In the genomic region with DNA sequence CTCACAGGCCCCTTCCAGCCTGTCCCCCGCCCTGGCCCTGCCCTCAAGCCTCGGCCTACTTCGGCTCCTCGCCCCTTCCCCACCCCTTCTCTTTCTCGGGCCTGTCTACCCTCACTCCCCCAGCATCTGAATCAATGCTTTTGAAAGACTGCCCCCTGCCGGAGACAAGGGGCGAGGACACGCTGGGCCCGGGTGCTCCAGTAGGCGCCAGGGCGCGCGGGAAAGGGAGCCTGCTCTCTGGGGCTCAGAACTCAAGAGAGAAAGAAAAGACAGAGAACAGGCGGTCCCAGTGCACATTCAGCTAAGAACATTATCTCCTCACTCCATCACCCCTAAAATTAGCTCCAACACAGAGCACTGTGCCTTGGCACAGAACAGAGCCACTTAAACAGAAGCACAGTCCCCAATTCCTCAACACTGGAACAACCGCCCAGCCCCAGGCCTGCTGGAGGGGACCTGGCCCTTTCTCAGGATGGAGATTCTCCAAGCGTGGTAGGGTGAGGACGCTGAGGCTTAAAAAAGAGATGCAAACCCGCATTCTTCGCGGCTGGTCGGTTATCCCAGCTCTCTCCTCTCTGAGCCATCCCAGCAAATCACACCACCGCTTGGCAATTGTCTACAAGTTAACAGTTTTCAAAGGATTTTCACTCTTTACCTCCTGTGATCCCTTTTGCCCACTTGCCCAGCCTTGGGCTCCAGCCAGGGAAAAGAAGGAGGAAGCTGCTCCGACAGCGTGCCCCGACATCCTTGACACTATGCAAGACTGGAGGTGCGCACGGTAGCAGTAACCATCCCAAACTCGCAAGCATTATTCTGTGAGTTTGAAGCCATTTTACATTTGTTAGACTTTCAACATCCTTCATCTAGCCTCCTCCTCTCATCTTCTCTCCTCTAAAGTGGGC, we compare ENCODE assay signal across 1 cellular context.
TF ChIP-seq lines count a peak whose summit lies in the region.

No MANE protein-coding gene starts in this region.

TF ChIP-seq in HepG2, 621 proteins besides CTCF, POLR2A, EP300 and RAD21 (continued from another document and continues in another):
- TF ChIP-seq TARDBP (CRISPR knock-in tag; IDR thresholded peaks at IDR 0.05) (no peak; the same call in 1 of the 2 replicates), SP5 (CRISPR knock-in tag; IDR thresholded peaks at IDR 0.05; ENCODE audit: borderline replicate concordance, low read depth) (no peak), PAF1 (CRISPR knock-in tag; IDR thresholded peaks at IDR 0.05) (no peak), BORCS8-MEF2B (CRISPR knock-in tag; IDR thresholded peaks at IDR 0.05) (no peak), HOXA5 (CRISPR knock-in tag; IDR thresholded peaks at IDR 0.05) (no peak), NFIB (CRISPR knock-in tag; IDR thresholded peaks at IDR 0.05; ENCODE audit: borderline replicate concordance) (no peak), PHF8 (CRISPR knock-in tag; IDR thresholded peaks at IDR 0.05) (0 out of 2 replicates have a peak, but pooled peaks have one; percentile 31), YEATS4 (CRISPR knock-in tag; IDR thresholded peaks at IDR 0.05; ENCODE audit: borderline replicate concordance) (no peak), ZNF333 (CRISPR knock-in tag; IDR thresholded peaks at IDR 0.05; ENCODE audit: borderline replicate concordance) (no peak), MIXL1 (CRISPR knock-in tag; IDR thresholded peaks at IDR 0.05) (no peak), ZNF44 (CRISPR knock-in tag; IDR thresholded peaks at IDR 0.05) (no peak), ZNF850 (CRISPR knock-in tag; conservative IDR thresholded peaks at IDR 0.05) (no peak), ZFP90 (CRISPR knock-in tag; IDR thresholded peaks at IDR 0.05; ENCODE audit: borderline replicate concordance) (no peak), SYNCRIP (IDR thresholded peaks at IDR 0.05; ENCODE audit: insufficient read depth, low read depth, low read length) (no peak), ATF1 (CRISPR knock-in tag; IDR thresholded peaks at IDR 0.05) (no peak), FOXC1 (CRISPR knock-in tag; IDR thresholded peaks at IDR 0.05; ENCODE audit: borderline replicate concordance) (peak; percentile 37; the same call in 1 of the 2 replicates), FOSL2 (CRISPR knock-in tag; IDR thresholded peaks at IDR 0.05) (no peak), SNAI1 (CRISPR knock-in tag; IDR thresholded peaks at IDR 0.05; ENCODE audit: borderline replicate concordance) (no peak), MYC (CRISPR knock-in tag; IDR thresholded peaks at IDR 0.05; ENCODE audit: borderline replicate concordance) (peak; percentile 37; the same call in 1 of the 2 replicates), MAFF (IDR thresholded peaks at IDR 0.05; ENCODE audit: low read depth, low read length) (no peak), ATF7-NPFF (CRISPR knock-in tag; IDR thresholded peaks at IDR 0.05; ENCODE audit: low read depth) (no peak), SRSF4 (IDR thresholded peaks at IDR 0.05; ENCODE audit: low read depth, low read length, poor library complexity, severe bottlenecking) (no peak), MXI1 (IDR thresholded peaks at IDR 0.05; ENCODE audit: borderline replicate concordance, low read depth, low read length) (no peak), ZNF33B (CRISPR knock-in tag; IDR thresholded peaks at IDR 0.05) (no peak), TAF15 (IDR thresholded peaks at IDR 0.05; ENCODE audit: low read depth, low read length, poor library complexity, severe bottlenecking) (no peak), CCAR2 (optimal IDR thresholded peaks at IDR 0.05; ENCODE audit: low read depth, low read length) (no peak), CHCHD3 (CRISPR knock-in tag; IDR thresholded peaks at IDR 0.05) (no peak), AGO2 (optimal IDR thresholded peaks at IDR 0.05; ENCODE audit: low read depth, low read length) (no peak), PAX8 (CRISPR knock-in tag; IDR thresholded peaks at IDR 0.05; ENCODE audit: borderline replicate concordance) (no peak)
- TF ChIP-seq, protein P1, sequence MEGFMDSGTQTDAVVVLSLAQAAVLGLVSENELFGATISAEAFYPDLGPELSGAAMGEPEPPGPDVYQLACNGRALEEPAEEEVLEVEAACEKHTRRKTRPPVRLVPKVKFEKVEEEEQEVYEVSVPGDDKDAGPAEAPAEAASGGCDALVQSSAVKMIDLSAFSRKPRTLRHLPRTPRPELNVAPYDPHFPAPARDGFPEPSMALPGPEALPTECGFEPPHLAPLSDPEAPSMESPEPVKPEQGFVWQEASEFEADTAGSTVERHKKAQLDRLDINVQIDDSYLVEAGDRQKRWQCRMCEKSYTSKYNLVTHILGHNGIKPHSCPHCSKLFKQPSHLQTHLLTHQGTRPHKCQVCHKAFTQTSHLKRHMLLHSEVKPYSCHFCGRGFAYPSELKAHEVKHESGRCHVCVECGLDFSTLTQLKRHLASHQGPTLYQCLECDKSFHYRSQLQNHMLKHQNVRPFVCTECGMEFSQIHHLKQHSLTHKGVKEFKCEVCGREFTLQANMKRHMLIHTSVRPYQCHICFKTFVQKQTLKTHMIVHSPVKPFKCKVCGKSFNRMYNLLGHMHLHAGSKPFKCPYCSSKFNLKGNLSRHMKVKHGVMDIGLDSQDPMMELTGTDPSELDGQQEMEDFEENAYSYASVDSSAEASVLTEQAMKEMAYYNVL (CRISPR knock-in tag; IDR thresholded peaks at IDR 0.05; ENCODE audit: borderline replicate concordance): no peak
- TF ChIP-seq, protein P2, sequence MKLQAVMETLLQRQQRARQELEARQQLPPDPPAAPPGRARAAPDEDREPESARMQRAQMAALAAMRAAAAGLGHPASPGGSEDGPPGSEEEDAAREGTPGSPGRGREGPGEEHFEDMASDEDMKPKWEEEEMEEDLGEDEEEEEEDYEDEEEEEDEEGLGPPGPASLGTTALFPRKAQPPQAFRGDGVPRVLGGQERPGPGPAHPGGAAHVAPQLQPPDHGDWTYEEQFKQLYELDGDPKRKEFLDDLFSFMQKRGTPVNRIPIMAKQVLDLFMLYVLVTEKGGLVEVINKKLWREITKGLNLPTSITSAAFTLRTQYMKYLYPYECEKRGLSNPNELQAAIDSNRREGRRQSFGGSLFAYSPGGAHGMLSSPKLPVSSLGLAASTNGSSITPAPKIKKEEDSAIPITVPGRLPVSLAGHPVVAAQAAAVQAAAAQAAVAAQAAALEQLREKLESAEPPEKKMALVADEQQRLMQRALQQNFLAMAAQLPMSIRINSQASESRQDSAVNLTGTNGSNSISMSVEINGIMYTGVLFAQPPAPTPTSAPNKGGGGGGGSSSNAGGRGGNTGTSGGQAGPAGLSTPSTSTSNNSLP (IDR thresholded peaks at IDR 0.05; ENCODE audit: low read depth, low read length): no peak
- TF ChIP-seq, protein P3, sequence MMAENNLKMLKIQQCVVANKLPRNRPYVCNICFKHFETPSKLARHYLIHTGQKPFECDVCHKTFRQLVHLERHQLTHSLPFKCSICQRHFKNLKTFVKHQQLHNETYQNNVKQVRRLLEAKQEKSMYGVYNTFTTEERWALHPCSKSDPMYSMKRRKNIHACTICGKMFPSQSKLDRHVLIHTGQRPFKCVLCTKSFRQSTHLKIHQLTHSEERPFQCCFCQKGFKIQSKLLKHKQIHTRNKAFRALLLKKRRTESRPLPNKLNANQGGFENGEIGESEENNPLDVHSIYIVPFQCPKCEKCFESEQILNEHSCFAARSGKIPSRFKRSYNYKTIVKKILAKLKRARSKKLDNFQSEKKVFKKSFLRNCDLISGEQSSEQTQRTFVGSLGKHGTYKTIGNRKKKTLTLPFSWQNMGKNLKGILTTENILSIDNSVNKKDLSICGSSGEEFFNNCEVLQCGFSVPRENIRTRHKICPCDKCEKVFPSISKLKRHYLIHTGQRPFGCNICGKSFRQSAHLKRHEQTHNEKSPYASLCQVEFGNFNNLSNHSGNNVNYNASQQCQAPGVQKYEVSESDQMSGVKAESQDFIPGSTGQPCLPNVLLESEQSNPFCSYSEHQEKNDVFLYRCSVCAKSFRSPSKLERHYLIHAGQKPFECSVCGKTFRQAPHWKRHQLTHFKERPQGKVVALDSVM (CRISPR knock-in tag; IDR thresholded peaks at IDR 0.05): no peak
- TF ChIP-seq, protein P4, sequence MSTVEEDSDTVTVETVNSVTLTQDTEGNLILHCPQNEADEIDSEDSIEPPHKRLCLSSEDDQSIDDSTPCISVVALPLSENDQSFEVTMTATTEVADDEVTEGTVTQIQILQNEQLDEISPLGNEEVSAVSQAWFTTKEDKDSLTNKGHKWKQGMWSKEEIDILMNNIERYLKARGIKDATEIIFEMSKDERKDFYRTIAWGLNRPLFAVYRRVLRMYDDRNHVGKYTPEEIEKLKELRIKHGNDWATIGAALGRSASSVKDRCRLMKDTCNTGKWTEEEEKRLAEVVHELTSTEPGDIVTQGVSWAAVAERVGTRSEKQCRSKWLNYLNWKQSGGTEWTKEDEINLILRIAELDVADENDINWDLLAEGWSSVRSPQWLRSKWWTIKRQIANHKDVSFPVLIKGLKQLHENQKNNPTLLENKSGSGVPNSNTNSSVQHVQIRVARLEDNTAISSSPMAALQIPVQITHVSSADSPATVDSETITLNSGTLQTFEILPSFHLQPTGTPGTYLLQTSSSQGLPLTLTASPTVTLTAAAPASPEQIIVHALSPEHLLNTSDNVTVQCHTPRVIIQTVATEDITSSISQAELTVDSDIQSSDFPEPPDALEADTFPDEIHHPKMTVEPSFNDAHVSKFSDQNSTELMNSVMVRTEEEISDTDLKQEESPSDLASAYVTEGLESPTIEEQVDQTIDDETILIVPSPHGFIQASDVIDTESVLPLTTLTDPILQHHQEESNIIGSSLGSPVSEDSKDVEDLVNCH (CRISPR knock-in tag; IDR thresholded peaks at IDR 0.05): no peak
- TF ChIP-seq, protein P5, sequence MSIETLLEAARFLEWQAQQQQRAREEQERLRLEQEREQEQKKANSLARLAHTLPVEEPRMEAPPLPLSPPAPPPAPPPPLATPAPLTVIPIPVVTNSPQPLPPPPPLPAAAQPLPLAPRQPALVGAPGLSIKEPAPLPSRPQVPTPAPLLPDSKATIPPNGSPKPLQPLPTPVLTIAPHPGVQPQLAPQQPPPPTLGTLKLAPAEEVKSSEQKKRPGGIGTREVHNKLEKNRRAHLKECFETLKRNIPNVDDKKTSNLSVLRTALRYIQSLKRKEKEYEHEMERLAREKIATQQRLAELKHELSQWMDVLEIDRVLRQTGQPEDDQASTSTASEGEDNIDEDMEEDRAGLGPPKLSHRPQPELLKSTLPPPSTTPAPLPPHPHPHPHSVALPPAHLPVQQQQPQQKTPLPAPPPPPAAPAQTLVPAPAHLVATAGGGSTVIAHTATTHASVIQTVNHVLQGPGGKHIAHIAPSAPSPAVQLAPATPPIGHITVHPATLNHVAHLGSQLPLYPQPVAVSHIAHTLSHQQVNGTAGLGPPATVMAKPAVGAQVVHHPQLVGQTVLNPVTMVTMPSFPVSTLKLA (IDR thresholded peaks at IDR 0.05): no peak
- TF ChIP-seq, protein P6, sequence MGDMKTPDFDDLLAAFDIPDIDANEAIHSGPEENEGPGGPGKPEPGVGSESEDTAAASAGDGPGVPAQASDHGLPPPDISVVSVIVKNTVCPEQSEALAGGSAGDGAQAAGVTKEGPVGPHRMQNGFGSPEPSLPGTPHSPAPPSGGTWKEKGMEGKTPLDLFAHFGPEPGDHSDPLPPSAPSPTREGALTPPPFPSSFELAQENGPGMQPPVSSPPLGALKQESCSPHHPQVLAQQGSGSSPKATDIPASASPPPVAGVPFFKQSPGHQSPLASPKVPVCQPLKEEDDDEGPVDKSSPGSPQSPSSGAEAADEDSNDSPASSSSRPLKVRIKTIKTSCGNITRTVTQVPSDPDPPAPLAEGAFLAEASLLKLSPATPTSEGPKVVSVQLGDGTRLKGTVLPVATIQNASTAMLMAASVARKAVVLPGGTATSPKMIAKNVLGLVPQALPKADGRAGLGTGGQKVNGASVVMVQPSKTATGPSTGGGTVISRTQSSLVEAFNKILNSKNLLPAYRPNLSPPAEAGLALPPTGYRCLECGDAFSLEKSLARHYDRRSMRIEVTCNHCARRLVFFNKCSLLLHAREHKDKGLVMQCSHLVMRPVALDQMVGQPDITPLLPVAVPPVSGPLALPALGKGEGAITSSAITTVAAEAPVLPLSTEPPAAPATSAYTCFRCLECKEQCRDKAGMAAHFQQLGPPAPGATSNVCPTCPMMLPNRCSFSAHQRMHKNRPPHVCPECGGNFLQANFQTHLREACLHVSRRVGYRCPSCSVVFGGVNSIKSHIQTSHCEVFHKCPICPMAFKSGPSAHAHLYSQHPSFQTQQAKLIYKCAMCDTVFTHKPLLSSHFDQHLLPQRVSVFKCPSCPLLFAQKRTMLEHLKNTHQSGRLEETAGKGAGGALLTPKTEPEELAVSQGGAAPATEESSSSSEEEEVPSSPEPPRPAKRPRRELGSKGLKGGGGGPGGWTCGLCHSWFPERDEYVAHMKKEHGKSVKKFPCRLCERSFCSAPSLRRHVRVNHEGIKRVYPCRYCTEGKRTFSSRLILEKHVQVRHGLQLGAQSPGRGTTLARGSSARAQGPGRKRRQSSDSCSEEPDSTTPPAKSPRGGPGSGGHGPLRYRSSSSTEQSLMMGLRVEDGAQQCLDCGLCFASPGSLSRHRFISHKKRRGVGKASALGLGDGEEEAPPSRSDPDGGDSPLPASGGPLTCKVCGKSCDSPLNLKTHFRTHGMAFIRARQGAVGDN (CRISPR knock-in tag; IDR thresholded peaks at IDR 0.05): peak; percentile 75
- TF ChIP-seq, protein P7, sequence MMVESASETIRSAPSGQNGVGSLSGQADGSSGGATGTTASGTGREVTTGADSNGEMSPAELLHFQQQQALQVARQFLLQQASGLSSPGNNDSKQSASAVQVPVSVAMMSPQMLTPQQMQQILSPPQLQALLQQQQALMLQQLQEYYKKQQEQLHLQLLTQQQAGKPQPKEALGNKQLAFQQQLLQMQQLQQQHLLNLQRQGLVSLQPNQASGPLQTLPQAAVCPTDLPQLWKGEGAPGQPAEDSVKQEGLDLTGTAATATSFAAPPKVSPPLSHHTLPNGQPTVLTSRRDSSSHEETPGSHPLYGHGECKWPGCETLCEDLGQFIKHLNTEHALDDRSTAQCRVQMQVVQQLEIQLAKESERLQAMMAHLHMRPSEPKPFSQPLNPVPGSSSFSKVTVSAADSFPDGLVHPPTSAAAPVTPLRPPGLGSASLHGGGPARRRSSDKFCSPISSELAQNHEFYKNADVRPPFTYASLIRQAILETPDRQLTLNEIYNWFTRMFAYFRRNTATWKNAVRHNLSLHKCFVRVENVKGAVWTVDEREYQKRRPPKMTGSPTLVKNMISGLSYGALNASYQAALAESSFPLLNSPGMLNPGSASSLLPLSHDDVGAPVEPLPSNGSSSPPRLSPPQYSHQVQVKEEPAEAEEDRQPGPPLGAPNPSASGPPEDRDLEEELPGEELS (CRISPR knock-in tag; IDR thresholded peaks at IDR 0.05): no peak
- TF ChIP-seq, protein P8, sequence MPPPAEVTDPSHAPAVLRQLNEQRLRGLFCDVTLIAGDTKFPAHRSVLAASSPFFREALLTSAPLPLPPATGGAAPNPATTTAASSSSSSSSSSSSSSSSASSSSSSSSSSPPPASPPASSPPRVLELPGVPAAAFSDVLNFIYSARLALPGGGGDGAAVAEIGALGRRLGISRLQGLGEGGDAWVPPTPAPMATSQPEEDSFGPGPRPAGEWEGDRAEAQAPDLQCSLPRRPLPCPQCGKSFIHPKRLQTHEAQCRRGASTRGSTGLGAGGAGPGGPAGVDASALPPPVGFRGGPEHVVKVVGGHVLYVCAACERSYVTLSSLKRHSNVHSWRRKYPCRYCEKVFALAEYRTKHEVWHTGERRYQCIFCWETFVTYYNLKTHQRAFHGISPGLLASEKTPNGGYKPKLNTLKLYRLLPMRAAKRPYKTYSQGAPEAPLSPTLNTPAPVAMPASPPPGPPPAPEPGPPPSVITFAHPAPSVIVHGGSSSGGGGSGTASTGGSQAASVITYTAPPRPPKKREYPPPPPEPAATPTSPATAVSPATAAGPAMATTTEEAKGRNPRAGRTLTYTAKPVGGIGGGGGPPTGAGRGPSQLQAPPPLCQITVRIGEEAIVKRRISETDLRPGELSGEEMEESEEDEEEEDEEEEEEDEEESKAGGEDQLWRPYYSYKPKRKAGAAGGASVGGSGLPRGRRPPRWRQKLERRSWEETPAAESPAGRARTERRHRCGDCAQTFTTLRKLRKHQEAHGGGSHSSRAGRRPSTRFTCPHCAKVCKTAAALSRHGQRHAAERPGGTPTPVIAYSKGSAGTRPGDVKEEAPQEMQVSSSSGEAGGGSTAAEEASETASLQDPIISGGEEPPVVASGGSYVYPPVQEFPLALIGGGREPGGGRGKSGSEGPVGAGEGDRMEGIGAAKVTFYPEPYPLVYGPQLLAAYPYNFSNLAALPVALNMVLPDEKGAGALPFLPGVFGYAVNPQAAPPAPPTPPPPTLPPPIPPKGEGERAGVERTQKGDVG (CRISPR knock-in tag; IDR thresholded peaks at IDR 0.05; ENCODE audit: borderline replicate concordance): no peak
